25 cellular contexts compared by ENCODE assay signal in the genomic region with DNA sequence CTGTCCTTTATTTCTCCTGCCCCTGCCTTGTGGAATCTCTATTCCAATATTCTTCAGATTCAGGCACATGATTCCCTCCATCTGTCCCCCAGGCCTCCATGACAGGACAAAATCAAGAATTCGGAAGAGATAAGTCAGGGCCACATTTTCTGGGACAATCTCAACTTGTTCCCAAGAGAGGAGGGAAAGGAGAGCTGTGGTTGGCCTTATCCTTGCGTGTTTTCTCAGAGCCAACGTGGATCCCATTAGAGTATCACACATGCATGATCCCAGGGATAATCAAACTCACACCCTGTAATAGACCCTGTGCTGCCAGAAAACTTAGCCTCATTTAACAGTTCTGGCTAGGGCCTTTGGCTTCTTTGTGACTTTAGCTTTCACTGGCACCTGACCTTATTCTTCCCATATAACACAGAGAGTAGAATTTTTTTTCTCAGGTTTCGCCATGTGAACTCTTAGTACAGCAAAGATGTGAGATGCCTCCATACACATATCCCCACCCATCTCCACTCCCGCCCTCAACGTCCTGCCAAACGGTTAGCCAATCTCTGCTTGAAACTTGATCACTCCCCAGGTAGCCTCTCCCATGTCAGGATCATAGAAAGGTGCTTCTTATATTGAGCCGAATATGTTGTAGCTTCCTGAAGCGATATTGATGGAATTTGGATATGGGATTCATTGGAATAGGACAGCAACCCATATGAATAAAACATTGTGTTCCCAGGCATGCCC. TPM values are rescaled to one million over a fixed set of nuclear protein-coding genes. Genes with fewer than 3 reads are reported as not detected.
"Had no signal": no experiment of that assay in that cellular context is flagged by ENCODE, and none has a peak within 500 bp of the region (broad histone marks: within the 10 kb centered on the region; RNA-seq: fewer than 3 reads in every experiment).

No MANE protein-coding gene starts in this region.

- H3K4me3 Mint-ChIP-seq: activated CD8-positive, alpha-beta T cell treated with anti-CD3 and anti-CD28 coated beads, Interleukin-2, amount 10 ng/mL, durations not matched to agents 7 days and 5 days; activated naive CD8-positive, alpha-beta T cell treated with anti-CD3 and anti-CD28 coated beads, Interleukin-2, amount 10 ng/mL, durations not matched to agents 7 days and 5 days; memory B cell had no signal

- ATAC-seq: activated CD8-positive, alpha-beta T cell treated with anti-CD3 and anti-CD28 coated beads, Interleukin-2, amount 10 ng/mL, durations not matched to agents 7 days and 5 days; body of pancreas had no signal

- H3K27ac Mint-ChIP-seq: activated CD8-positive, alpha-beta T cell treated with anti-CD3 and anti-CD28 coated beads, Interleukin-2, amount 10 ng/mL, durations not matched to agents 7 days and 5 days; activated naive CD8-positive, alpha-beta T cell treated with anti-CD3 and anti-CD28 coated beads, Interleukin-2, amount 10 ng/mL, durations not matched to agents 7 days and 5 days; activated T-helper 2 cell treated with anti-CD3 and anti-CD28 coated beads, Interferon-gamma antibody, Interleukin-2, Interleukin-4, amounts not matched to agents 10 μg/mL and 5 μg/mL and 100 μg/mL, durations not matched to agents 14 hours and 24 hours and 36 hours; memory B cell; progenitor cell of endocrine pancreas had no signal

- DNase-seq: activated CD4-positive, alpha-beta T cell treated with anti-CD3 and anti-CD28 coated beads for 1 hour; activated CD4-positive, alpha-beta T cell treated with anti-CD3 and anti-CD28 coated beads, Interleukin-2, amount 50 U/mL, for 1 hour; activated CD8-positive, alpha-beta T cell treated with anti-CD3 and anti-CD28 coated beads, Interleukin-2, amount 10 ng/mL, durations not matched to agents 7 days and 5 days; activated naive CD4-positive, alpha-beta T cell; activated naive CD8-positive, alpha-beta T cell treated with anti-CD3 and anti-CD28 coated beads, Interleukin-2, amount 10 ng/mL, durations not matched to agents 7 days and 5 days; activated T-cell treated with anti-CD3 and anti-CD28 coated beads, Interleukin-2, amount 50 U/mL, for 1 hour; body of pancreas; foreskin melanocyte; kidney glomerular epithelial cell; left ventricle myocardium inferior; retina; sigmoid colon; stimulated activated CD4-positive, alpha-beta T cell treated with anti-CD3 and anti-CD28 coated beads, Interleukin-4, amount 100 ng/mL, for 24 hours; stimulated activated naive CD4-positive, alpha-beta T cell treated with Interleukin-2 at 50 U/mL for 16 hours; T-helper 9 cell; upper lobe of left lung had no signal

- H3K36me3 Mint-ChIP-seq: activated naive CD8-positive, alpha-beta T cell treated with anti-CD3 and anti-CD28 coated beads, Interleukin-2, amount 10 ng/mL, durations not matched to agents 7 days and 5 days; memory B cell had no signal

- H3K9me3 Mint-ChIP-seq: activated naive CD8-positive, alpha-beta T cell treated with anti-CD3 and anti-CD28 coated beads, Interleukin-2, amount 10 ng/mL, durations not matched to agents 7 days and 5 days; activated T-helper 2 cell treated with anti-CD3 and anti-CD28 coated beads, Interferon-gamma antibody, Interleukin-2, Interleukin-4, amounts not matched to agents 10 μg/mL and 5 μg/mL and 100 μg/mL, durations not matched to agents 14 hours and 24 hours and 36 hours; memory B cell had no signal

RNA-seq across cellular contexts. Expression of gene KRT1, which starts 6.7 kb away (rescaled TPM):
- total RNA-seq: activated CD8-positive, alpha-beta T cell treated with anti-CD3 and anti-CD28 coated beads, Interleukin-2, amount 10 ng/mL, durations not matched to agents 7 days and 5 days; activated naive CD8-positive, alpha-beta T cell treated with anti-CD3 and anti-CD28 coated beads, Interleukin-2, amount 10 ng/mL, durations not matched to agents 7 days and 5 days; body of pancreas; cardiac muscle cell; epithelial cell of proximal tubule; left ventricle myocardium inferior; osteoblast; progenitor cell of endocrine pancreas; sigmoid colon had no signal
- polyA plus RNA-seq: cardiac muscle cell, sigmoid colon had no signal

RNA-seq across cellular contexts. Expression of gene KRT77, which starts 16.4 kb away (rescaled TPM):
- total RNA-seq: activated CD8-positive, alpha-beta T cell treated with anti-CD3 and anti-CD28 coated beads, Interleukin-2, amount 10 ng/mL, durations not matched to agents 7 days and 5 days; activated naive CD8-positive, alpha-beta T cell treated with anti-CD3 and anti-CD28 coated beads, Interleukin-2, amount 10 ng/mL, durations not matched to agents 7 days and 5 days; activated T-helper 2 cell treated with anti-CD3 and anti-CD28 coated beads, Interferon-gamma antibody, Interleukin-2, Interleukin-4, amounts not matched to agents 10 μg/mL and 5 μg/mL and 100 μg/mL, durations not matched to agents 14 hours and 24 hours and 36 hours; body of pancreas; cardiac muscle cell; epithelial cell of proximal tubule; left ventricle myocardium inferior; mononuclear cell; osteoblast; progenitor cell of endocrine pancreas; sigmoid colon; spleen; T-helper 1 cell treated with Interleukin-12 subunit alpha and Interleukin-12 subunit beta and Interleukin-4 antibody, amounts not matched to agents 30 ng/mL and 1 ng/mL, for 36 hours; upper lobe of left lung had no signal
- polyA plus RNA-seq: cardiac muscle cell had no signal

RNA-seq across cellular contexts. Expression of gene KRT2, which starts 34.9 kb away (rescaled TPM):
- total RNA-seq: activated naive CD8-positive, alpha-beta T cell treated with anti-CD3 and anti-CD28 coated beads, Interleukin-2, amount 10 ng/mL, durations not matched to agents 7 days and 5 days; activated T-helper 2 cell treated with anti-CD3 and anti-CD28 coated beads, Interferon-gamma antibody, Interleukin-2, Interleukin-4, amounts not matched to agents 10 μg/mL and 5 μg/mL and 100 μg/mL, durations not matched to agents 14 hours and 24 hours and 36 hours; body of pancreas; cardiac muscle cell; epithelial cell of proximal tubule; left ventricle myocardium inferior; osteoblast; progenitor cell of endocrine pancreas; sigmoid colon; upper lobe of left lung had no signal
- polyA plus RNA-seq: cardiac muscle cell had no signal
